Comparison of ENCODE assay signal across 1 cellular context in genomic region chr10:5888352-5888751, GRCh38.
TF ChIP-seq lines count a peak whose summit lies in the region.

No MANE protein-coding gene starts in this region.

TF ChIP-seq in H1, 55 proteins besides CTCF, POLR2A, EP300 and RAD21 (continued from another document):
- TF ChIP-seq CHD7 (IDR thresholded peaks at IDR 0.05; ENCODE audit: insufficient replicate concordance, low read length), result no peak
